ENCODE assay signal across 8 cellular contexts in the genomic region with DNA sequence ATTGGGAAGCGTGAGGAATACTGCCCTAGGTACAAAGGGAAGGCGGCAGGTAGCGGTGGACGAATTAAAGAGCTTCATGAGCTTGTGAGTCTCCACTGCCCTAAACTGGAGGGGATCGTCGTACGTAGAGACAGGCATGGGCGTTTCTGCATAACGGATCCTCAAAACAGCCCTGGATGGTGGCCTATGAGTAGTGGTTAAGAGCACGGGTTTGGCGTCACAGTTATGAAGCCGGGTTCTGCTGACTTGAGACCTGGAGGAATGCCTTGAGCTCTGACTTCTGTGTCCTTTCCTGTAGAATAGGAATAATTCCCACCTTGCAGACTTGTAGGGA.
DNase-seq lines count a peak whose midpoint lies in the region; ATAC-seq and TF ChIP-seq lines count a peak whose summit lies in the region.

No MANE protein-coding gene starts in this region.

- in situ Hi-C loops in astrocyte of the spinal cord (cut with HindIII; ENCODE audit: low sequenced_read_pairs) = no loop called here

- no peak for ATAC-seq in HG02798 (IDR thresholded peaks at IDR 0.05; ENCODE audit: poor library complexity, unreplicated experiment)
- no peak for ATAC-seq in HG02938 (IDR thresholded peaks at IDR 0.05; ENCODE audit: unreplicated experiment)

- TF ChIP-seq CTCF in astrocyte of the spinal cord (IDR thresholded peaks at IDR 0.05; ENCODE audit: low read depth, low read length) = no peak

- peak overlapping the region; percentile 75 for H3K4me3 ChIP-seq in astrocyte of the spinal cord (ENCODE audit: low read depth, low read length)

- DNase-seq in activated T-cell treated with anti-CD3 and anti-CD28 coated beads for 48 hours (ENCODE audit: low read depth) (peak; percentile 8), activated T-cell treated with anti-CD3 and anti-CD28 coated beads for 4 hours (no peak), OCI-M1 (lab: John Stamatoyannopoulos, UW) (peak; percentile 64), astrocyte of the spinal cord (ENCODE audit: low read depth, low spot score) (peak; percentile 47), iris pigment epithelial cell (ENCODE audit: low read depth) (peak; percentile 76)
- DNase-seq in stimulated activated CD4-positive, alpha-beta T cell treated with anti-CD3 and anti-CD28 coated beads, Interleukin-2, amount 100 ng/mL, for 24 hours = peak; percentile 22 to 44
